24 cellular contexts compared by ENCODE assay signal in the genomic region with DNA sequence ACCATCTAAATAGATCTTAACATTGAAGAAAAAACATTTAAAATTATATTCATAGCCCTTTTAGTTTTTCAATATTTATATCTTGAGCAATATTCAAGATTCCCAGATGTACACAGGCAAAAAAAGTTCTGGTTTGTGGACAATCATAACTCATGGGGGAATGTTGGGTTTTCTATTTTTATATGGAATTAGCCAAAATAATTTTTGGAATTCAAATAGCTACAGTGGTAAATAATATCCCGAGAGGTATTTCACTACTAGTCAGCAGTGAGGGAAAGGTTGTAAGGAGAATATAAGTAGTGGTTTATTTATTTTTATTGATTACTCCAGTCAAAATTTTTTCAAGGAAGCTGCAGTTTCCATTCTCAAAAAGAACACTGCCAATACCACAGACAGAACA.
A peak's percentile ranks its signal among the peaks of the same experiment; 100 is the strongest.
DNase-seq lines count a peak whose midpoint lies in the region; ATAC-seq, FAIRE-seq and TF ChIP-seq lines count a peak whose summit lies in the region.
"Had no signal": no experiment of that assay in that cellular context is flagged by ENCODE, and none has a peak within 500 bp of the region (broad histone marks: within the 10 kb centered on the region; RNA-seq: fewer than 3 reads in every experiment).

No MANE protein-coding gene starts in this region.

- H3K36me3 ChIP-seq in adrenal gland (replicated peaks in 1 of 2) (no peaks in the 10 kb centered on the region), keratinocyte (ENCODE audit: control insufficient read depth in 2 of 2, extremely low read depth in 1 of 2, insufficient read depth in 2 of 2, low read length in 2 of 2) (no peaks in the 10 kb centered on the region), subcutaneous abdominal adipose tissue (ENCODE audit: control insufficient read depth in 5 of 5, insufficient read depth in 5 of 5, low read length in 5 of 5) (no peaks in the 10 kb centered on the region)
- H3K36me3 ChIP-seq: lower lobe of right lung, pancreas, right lobe of liver had no signal

- H2AFZ ChIP-seq in keratinocyte (ENCODE audit: control insufficient read depth, low read length), result no peak overlapping the region

- peak overlapping the region; percentile 75 for H3K27ac Mint-ChIP-seq in activated CD4-positive, alpha-beta memory T cell treated with anti-CD3 and anti-CD28 coated beads for 36 hours
- no peak overlapping the region for H3K27ac Mint-ChIP-seq in activated CD4-positive, alpha-beta memory T cell treated with anti-CD3 and anti-CD28 coated beads, Interleukin-2, amount 10 ng/mL, durations not matched to agents 7 days and 5 days
- H3K27ac Mint-ChIP-seq: dendritic cell treated with granulocyte-macrophage colony-stimulating factor and Interleukin-4, amounts not matched to agents 40 ng/mL and 50 ng/mL, for 4 days had no signal

- DNase-seq in activated CD4-positive, alpha-beta memory T cell treated with anti-CD3 and anti-CD28 coated beads for 36 hours, result no peak
- DNase-seq in activated CD4-positive, alpha-beta memory T cell treated with anti-CD3 and anti-CD28 coated beads, Interleukin-2, amount 10 ng/mL, durations not matched to agents 7 days and 5 days, result no peak
- DNase-seq in adrenal gland (no peak), keratinocyte (ENCODE audit: low read depth, low spot score) (no peak), pons (ENCODE audit: low spot score) (no peak), RCC 7860 (ENCODE audit: low spot score) (no peak)
- DNase-seq: 8988T; activated T-cell treated with anti-CD3 and anti-CD28 coated beads, Interleukin-2, amount 50 U/mL, for 4 hours; COR-L47; hippocampal formation; KG1; lower lobe of right lung; NCI-H1930; pancreas; right lobe of liver; SIG-M5; stimulated activated CD4-positive, alpha-beta T cell treated with anti-CD3 and anti-CD28 coated beads, Interleukin-2, amount 100 ng/mL, for 24 hours; stimulated activated naive CD4-positive, alpha-beta T cell treated with Interleukin-2 at 50 U/mL for 16 hours had no signal

- no peaks in the 10 kb centered on the region for H3K27me3 ChIP-seq in adrenal gland
- no peaks in the 10 kb centered on the region for H3K27me3 ChIP-seq in keratinocyte (ENCODE audit: control insufficient read depth, extremely low read depth, insufficient read depth, low read length)
- no peaks in the 10 kb centered on the region for H3K27me3 ChIP-seq in subcutaneous abdominal adipose tissue (ENCODE audit: control insufficient read depth in 5 of 5, insufficient read depth in 4 of 5, low read length in 5 of 5)
- H3K27me3 ChIP-seq: pancreas, right lobe of liver had no signal

- dilution Hi-C loops in keratinocyte (cut with MboI; ENCODE audit: extremely low pct_ligation_motif_present, low sequenced_read_pairs), result no loop called here

- no peaks in the 10 kb centered on the region for H3K9me3 ChIP-seq in adrenal gland (replicated peaks in 1 of 3)
- no peaks in the 10 kb centered on the region for H3K9me3 ChIP-seq in keratinocyte (ENCODE audit: control insufficient read depth, low read depth, low read length)
- no peaks in the 10 kb centered on the region for H3K9me3 ChIP-seq in subcutaneous abdominal adipose tissue (ENCODE audit: control insufficient read depth in 5 of 5, low read length in 5 of 5)
- H3K9me3 ChIP-seq: lower lobe of right lung, pancreas, right lobe of liver had no signal

- H3K4me3 Mint-ChIP-seq in activated CD4-positive, alpha-beta memory T cell treated with anti-CD3 and anti-CD28 coated beads for 36 hours, result no peak overlapping the region
- no peak overlapping the region for H3K4me3 Mint-ChIP-seq in activated CD4-positive, alpha-beta memory T cell treated with anti-CD3 and anti-CD28 coated beads, Interleukin-2, amount 10 ng/mL, durations not matched to agents 7 days and 5 days
- H3K4me3 Mint-ChIP-seq: activated T-cell treated with anti-CD3 and anti-CD28 coated beads, Interleukin-2, amount 50 U/mL, for 4 hours; dendritic cell treated with granulocyte-macrophage colony-stimulating factor and Interleukin-4, amounts not matched to agents 40 ng/mL and 50 ng/mL, for 4 days; T-helper 1 cell treated with Interleukin-12 subunit alpha and Interleukin-12 subunit beta and Interleukin-4 antibody, amounts not matched to agents 30 μg/mL and 1 μg/mL, for 36 hours had no signal

- peaks cover 25% of the 10 kb centered on the region for H3K4me1 Mint-ChIP-seq in activated CD4-positive, alpha-beta memory T cell treated with anti-CD3 and anti-CD28 coated beads for 36 hours (ENCODE audit: low read depth)
- peaks cover 19% of the 10 kb centered on the region for H3K4me1 Mint-ChIP-seq in activated CD4-positive, alpha-beta memory T cell treated with anti-CD3 and anti-CD28 coated beads, Interleukin-2, amount 10 ng/mL, durations not matched to agents 7 days and 5 days

- no peaks in the 10 kb centered on the region for H3K9me3 Mint-ChIP-seq in activated CD4-positive, alpha-beta memory T cell treated with anti-CD3 and anti-CD28 coated beads for 36 hours
- no peaks in the 10 kb centered on the region for H3K9me3 Mint-ChIP-seq in activated CD4-positive, alpha-beta memory T cell treated with anti-CD3 and anti-CD28 coated beads, Interleukin-2, amount 10 ng/mL, durations not matched to agents 7 days and 5 days
- H3K9me3 Mint-ChIP-seq: activated T-cell treated with anti-CD3 and anti-CD28 coated beads, Interleukin-2, amount 50 U/mL, for 4 hours; dendritic cell treated with granulocyte-macrophage colony-stimulating factor and Interleukin-4, amounts not matched to agents 40 ng/mL and 50 ng/mL, for 4 days had no signal

- no peak for TF ChIP-seq POLR2A in adrenal gland (IDR thresholded peaks at IDR 0.05)

- H3K4me1 ChIP-seq in adrenal gland (replicated peaks in 1 of 2), result peaks cover 24 to 29% of the 10 kb centered on the region in 2 donors
- peaks cover 38% of the 10 kb centered on the region for H3K4me1 ChIP-seq in keratinocyte (ENCODE audit: control insufficient read depth, extremely low read depth, insufficient read depth, low read length)
- H3K4me1 ChIP-seq in subcutaneous abdominal adipose tissue (ENCODE audit: control insufficient read depth in 5 of 5, insufficient read depth in 5 of 5, low read length in 5 of 5), result peaks cover 0 to 22% (median 11%) of the 10 kb centered on the region in 5 donors
- H3K4me1 ChIP-seq: lower lobe of right lung, pancreas, right lobe of liver had no signal

- no peak for FAIRE-seq in keratinocyte (lab: Jason Lieb, UNC)
- no peak for FAIRE-seq in RCC 7860 (lab: Jason Lieb, UNC)
- FAIRE-seq: bronchial epithelial cell, pancreas had no signal

- peak overlapping the region; percentile 38 for H3K9ac ChIP-seq in keratinocyte (ENCODE audit: control insufficient read depth, extremely low read depth, insufficient read depth, low read length)
- no peak overlapping the region for H3K9ac ChIP-seq in subcutaneous abdominal adipose tissue (ENCODE audit: low read length in 5 of 5)

- intact Hi-C loops in activated CD4-positive, alpha-beta memory T cell treated with anti-CD3 and anti-CD28 coated beads for 36 hours (cut with micrococcal nuclease), result loop anchor here (2.0 to 5.0 kb wide), 3 partner anchors 159 to 905 kb away; no protein-coding TSS in a partner anchor
- intact Hi-C loops in adrenal gland (cut with DNase I), result no loop called here

- H3K79me2 ChIP-seq in keratinocyte (ENCODE audit: control insufficient read depth, insufficient read depth, low read length), result no peaks in the 10 kb centered on the region

- H3K4me3 ChIP-seq in adrenal gland (no peak overlapping the region), keratinocyte (ENCODE audit: control insufficient read depth in 2 of 3, extremely low read depth in 1 of 3, insufficient read depth in 2 of 3, low read depth in 1 of 3, low read length in 3 of 3) (no peak overlapping the region), subcutaneous abdominal adipose tissue (ENCODE audit: low read depth in 1 of 5, low read length in 5 of 5) (no peak overlapping the region)
- H3K4me3 ChIP-seq: lower lobe of right lung, pancreas, right lobe of liver had no signal

- no peaks in the 10 kb centered on the region for H4K20me1 ChIP-seq in keratinocyte (ENCODE audit: control insufficient read depth, extremely low read depth, insufficient read depth, low read length)

- WGBS in adrenal gland, 4 donors, result 74 to 91% (median 82%) methylated on average over 1 of the region's 1 CpG

- TF ChIP-seq CTCF in adrenal gland (IDR thresholded peaks at IDR 0.05) (no peak), keratinocyte (optimal IDR thresholded peaks at IDR 0.05 in 1 of 3, IDR thresholded peaks at IDR 0.05 in 1 of 3, conservative IDR thresholded peaks at IDR 0.05 in 1 of 3; ENCODE audit: extremely low read depth in 1 of 3, insufficient read depth in 2 of 3, low read length in 3 of 3) (no peak)

- ATAC-seq in HG03520 (IDR thresholded peaks at IDR 0.05; ENCODE audit: unreplicated experiment), result no peak
- ATAC-seq: lower lobe of right lung had no signal

- H3K4me2 ChIP-seq in keratinocyte (ENCODE audit: control insufficient read depth, extremely low read depth, insufficient read depth, low read depth, low read length), result peak overlapping the region; percentile 66

- H3K9me1 ChIP-seq in keratinocyte (ENCODE audit: control insufficient read depth, extremely low read depth, insufficient read depth, low read length), result no peaks in the 10 kb centered on the region

- peaks cover 20% of the 10 kb centered on the region for H3K27me3 Mint-ChIP-seq in activated CD4-positive, alpha-beta memory T cell treated with anti-CD3 and anti-CD28 coated beads for 36 hours
- H3K27me3 Mint-ChIP-seq in activated CD4-positive, alpha-beta memory T cell treated with anti-CD3 and anti-CD28 coated beads, Interleukin-2, amount 10 ng/mL, durations not matched to agents 7 days and 5 days, result peaks cover 9% of the 10 kb centered on the region
- H3K27me3 Mint-ChIP-seq: dendritic cell treated with granulocyte-macrophage colony-stimulating factor and Interleukin-4, amounts not matched to agents 40 ng/mL and 50 ng/mL, for 4 days had no signal

- POLR2A ChIA-PET in activated CD4-positive, alpha-beta memory T cell treated with anti-CD3 and anti-CD28 coated beads for 36 hours (lab: Charles Lee), result no interaction called here
- POLR2A ChIA-PET in activated CD4-positive, alpha-beta memory T cell treated with anti-CD3 and anti-CD28 coated beads, Interleukin-2, amount 10 ng/mL, durations not matched to agents 7 days and 5 days (lab: Charles Lee), result no interaction called here

- CTCF ChIA-PET in activated CD4-positive, alpha-beta memory T cell treated with anti-CD3 and anti-CD28 coated beads for 36 hours (lab: Charles Lee), result no interaction called here
- CTCF ChIA-PET in activated CD4-positive, alpha-beta memory T cell treated with anti-CD3 and anti-CD28 coated beads, Interleukin-2, amount 10 ng/mL, durations not matched to agents 7 days and 5 days (lab: Charles Lee), result no interaction called here

- H3K27ac ChIP-seq in adrenal gland (peak overlapping the region in 3 of 5 donors; percentile 71 to 85 (median 82)), keratinocyte (ENCODE audit: control insufficient read depth, insufficient read depth, low read length) (peak overlapping the region; percentile 89), subcutaneous abdominal adipose tissue (ENCODE audit: low read depth, low read length) (peak overlapping the region; percentile 67)
- H3K27ac ChIP-seq: lower lobe of right lung had no signal

- H3K36me3 Mint-ChIP-seq in activated CD4-positive, alpha-beta memory T cell treated with anti-CD3 and anti-CD28 coated beads for 36 hours, result no peaks in the 10 kb centered on the region
- H3K36me3 Mint-ChIP-seq in activated CD4-positive, alpha-beta memory T cell treated with anti-CD3 and anti-CD28 coated beads, Interleukin-2, amount 10 ng/mL, durations not matched to agents 7 days and 5 days (ENCODE audit: low read depth), result no peaks in the 10 kb centered on the region
- H3K36me3 Mint-ChIP-seq: activated naive CD4-positive, alpha-beta T cell treated with anti-CD3 and anti-CD28 coated beads, Interleukin-2, amount 50 U/mL, for 72 hours had no signal
